In the genomic region with DNA sequence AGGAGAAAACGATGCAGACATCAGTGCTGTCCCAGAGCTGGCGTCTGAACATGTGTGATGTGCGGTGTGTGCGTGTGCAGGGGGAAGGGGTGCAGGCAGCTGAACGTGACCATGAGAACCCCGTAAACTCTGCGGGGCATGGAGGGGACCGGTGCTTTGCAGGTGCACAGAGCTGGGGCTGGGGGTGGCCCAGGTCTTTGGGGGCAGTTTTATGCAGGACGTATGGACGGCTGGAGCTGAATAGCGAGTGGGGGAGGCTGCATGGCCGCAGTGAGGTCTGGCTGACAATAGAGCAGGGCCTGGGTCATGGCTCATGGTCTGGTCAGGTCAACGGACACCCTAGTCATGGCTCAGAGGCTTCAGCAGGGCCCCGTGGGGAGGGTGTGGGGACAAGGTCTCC, we compare ENCODE assay signal across 21 cellular contexts. TPM values are rescaled to one million over a fixed set of nuclear protein-coding genes. Genes with fewer than 3 reads are reported as not detected.
DNase-seq lines count a peak whose midpoint lies in the region; ATAC-seq, FAIRE-seq and TF ChIP-seq lines count a peak whose summit lies in the region.
"Had no signal": no experiment of that assay in that cellular context is flagged by ENCODE, and none has a peak within 500 bp of the region (broad histone marks: within the 10 kb centered on the region; RNA-seq: fewer than 3 reads in every experiment).

No MANE protein-coding gene starts in this region.

- CTCF ChIA-PET in GM12878 (lab: Yijun Ruan, JAX): interaction anchor here (2.4 to 3.6 kb wide), 2 partner anchors 9 to 122 kb away, joined by 8 to 21 read pairs; no protein-coding TSS in a partner anchor

- peaks cover 27% of the 10 kb centered on the region for H3K79me2 ChIP-seq in GM12878 (ENCODE audit: control insufficient read depth, insufficient read depth, low read length)

- TF ChIP-seq RAD21 in GM12878 (IDR thresholded peaks at IDR 0.05; ENCODE audit: insufficient read depth, low read depth, low read length): no peak

- 61% methylated on average over 11 of the region's 14 CpGs for WGBS in GM12878 (ENCODE audit: insufficient coverage, insufficient replicate concordance, low lambda C conversion rate, missing lambda C conversion rate)

- no peaks in the 10 kb centered on the region for H3K27me3 ChIP-seq in BLaER1 treated with 17β-estradiol and CSF1 and Interleukin-3, amounts not matched to agents 10 nM and 100 nM
- no peaks in the 10 kb centered on the region for H3K27me3 ChIP-seq in GM12878 (replicated peaks in 1 of 2; ENCODE audit: control insufficient read depth in 2 of 2, insufficient read depth in 2 of 2, low read length in 1 of 2)
- H3K27me3 ChIP-seq: ovary, right lobe of liver had no signal

- FAIRE-seq in GM12878 (lab: Jason Lieb, UNC): no peak

- no peaks in the 10 kb centered on the region for H3K9me3 ChIP-seq in BLaER1 treated with 17β-estradiol and CSF1 and Interleukin-3, amounts not matched to agents 10 nM and 100 nM (replicated peaks in 1 of 11)
- H3K9me3 ChIP-seq in GM12878 (replicated peaks; ENCODE audit: control insufficient read depth, insufficient read depth, low read length): no peaks in the 10 kb centered on the region
- H3K9me3 ChIP-seq: esophagus muscularis mucosa, gastrocnemius medialis, ovary, right lobe of liver, thoracic aorta had no signal

- no peaks in the 10 kb centered on the region for H3K36me3 ChIP-seq in BLaER1 treated with 17β-estradiol and CSF1 and Interleukin-3, amounts not matched to agents 10 nM and 100 nM
- peaks cover 3 to 4% of the 10 kb centered on the region in 2 experiments; a peak in 3 of 4 replicates for H3K36me3 ChIP-seq in GM12878 (ENCODE audit: control insufficient read depth in 2 of 2, insufficient read depth in 2 of 2, low read length in 1 of 2)
- H3K36me3 ChIP-seq: esophagus muscularis mucosa, gastrocnemius medialis, ovary, right lobe of liver, thoracic aorta had no signal

- RAD21 ChIA-PET in GM12878 (lab: Charles Lee; ENCODE audit: unreplicated experiment): interaction anchor here (0.8 to 1.5 kb wide), 3 partner anchors 47 to 123 kb away, joined by 3 to 6 read pairs (median 3); no protein-coding TSS in a partner anchor

- H3K4me3 ChIP-seq in BLaER1 treated with 17β-estradiol and CSF1 and Interleukin-3, amounts not matched to agents 10 nM and 100 nM: no peak overlapping the region
- no peak overlapping the region for H3K4me3 ChIP-seq in GM12878
- H3K4me3 ChIP-seq: esophagus muscularis mucosa, gastrocnemius medialis, ovary, right lobe of liver, thoracic aorta had no signal

- no peak overlapping the region for H3K27ac ChIP-seq in BLaER1 treated with 17β-estradiol and CSF1 and Interleukin-3, amounts not matched to agents 10 nM and 100 nM
- 0 out of 2 replicates have a peak overlapping the region, but pooled peaks have one; percentile 54 for H3K27ac ChIP-seq in GM12878 (ENCODE audit: control insufficient read depth, insufficient read depth)
- H3K27ac ChIP-seq: esophagus muscularis mucosa, gastrocnemius medialis, ovary, right lobe of liver, thoracic aorta had no signal

- POLR2A ChIA-PET in GM12878 (lab: Charles Lee): interaction anchor here (1.7 kb wide), 1 partner anchor 15 kb away, joined by 4 read pairs; no protein-coding TSS in a partner anchor

- no TSS peak for BruUV-seq in GM12878 (replicated peaks; lab: Mats Ljungman, UMichigan)

- peaks cover 38 to 53% (median 47%) of the 10 kb centered on the region in 10 experiments for H3K4me1 ChIP-seq in BLaER1 treated with 17β-estradiol and CSF1 and Interleukin-3, amounts not matched to agents 10 nM and 100 nM
- H3K4me1 ChIP-seq in GM12878 (ENCODE audit: control insufficient read depth, insufficient read depth, low read length): peaks cover 23% of the 10 kb centered on the region

- DNase-seq in GM12878 (ENCODE audit: low read depth, low spot score) (no peak), posterior vena cava (ENCODE audit: low spot score) (peak; percentile 59), COLO829 (ENCODE audit: low spot score) (no peak), NCI-H345 (lab: John Stamatoyannopoulos, UW) (no peak), GM20000 (ENCODE audit: low spot score) (no peak)
- DNase-seq: activated CD4-positive, alpha-beta memory T cell treated with anti-CD3 and anti-CD28 coated beads, Interleukin-2, amount 10 ng/mL, durations not matched to agents 7 days and 5 days; activated T-cell treated with anti-CD3 and anti-CD28 coated beads, Interleukin-2, amount 50 U/mL, for 1 hour; CD8-positive, alpha-beta T cell; effector memory CD4-positive, alpha-beta T cell; gastrocnemius medialis; GF-D8; NCI-H1436 treated with DMSO at 0.1 percent for 48 hours; NCI-H2171 treated with DMSO at 0.1 percent for 48 hours; NCI-H748 treated with DMSO at 0.1 percent for 48 hours; ovary had no signal

- TF ChIP-seq POLR2A in GM18526 (IDR thresholded peaks at IDR 0.05; ENCODE audit: extremely low read depth, insufficient read length) (peak; percentile 28), GM12878 (IDR thresholded peaks at IDR 0.05; ENCODE audit: low read depth, low read length) (peak; percentile 56)

- no peak for ATAC-seq in GM12878
- ATAC-seq: activated naive CD4-positive, alpha-beta T cell treated with anti-CD3 and anti-CD28 coated beads, Interleukin-2, amount 50 U/mL, for 72 hours; CD8-positive, alpha-beta T cell; gastrocnemius medialis; right lobe of liver had no signal

- SMC1A ChIA-PET in GM12878 (lab: Charles Lee; ENCODE audit: uncharacterized antibody, unreplicated experiment): interaction anchor here (1.2 to 1.8 kb wide), 2 partner anchors 15 to 121 kb away, joined by 3 to 5 read pairs; no protein-coding TSS in a partner anchor

- intact Hi-C loops in GM12878 (cut with micrococcal nuclease; ENCODE audit: unreplicated experiment): no loop called here
- intact Hi-C loops in posterior vena cava (cut with DNase I): loop anchor here in 1 of 2 donors (5.0 kb wide), 1 partner anchor 117 kb away; a partner anchor contains a TSS

- no peak overlapping the region for H2AFZ ChIP-seq in GM12878 (ENCODE audit: control insufficient read depth, low read depth, low read length)

- TF ChIP-seq EP300 in GM12878 (IDR thresholded peaks at IDR 0.05; ENCODE audit: borderline replicate concordance in 1 of 2, control insufficient read depth in 1 of 2, low read depth in 2 of 2, low read length in 2 of 2): no peak

- TF ChIP-seq CTCF in GM12878 (IDR thresholded peaks at IDR 0.05 in 2 of 3, conservative IDR thresholded peaks at IDR 0.05 in 1 of 3; ENCODE audit: control insufficient read depth in 2 of 3, extremely low read depth in 1 of 3, insufficient read depth in 1 of 3, low read depth in 3 of 3, low read length in 3 of 3) (no peak), GM20000 (IDR thresholded peaks at IDR 0.05; ENCODE audit: extremely low read depth, missing control alignments) (no peak)

- in situ Hi-C loops in GM12878 (cut with MboI): loop anchor here (5.0 kb wide), 1 partner anchor 122 kb away; no protein-coding TSS in a partner anchor

- peak overlapping the region in 10 of 11 experiments; percentile 55 to 100 (median 100); a peak in 18 of 22 replicates for H3K4me2 ChIP-seq in BLaER1 treated with 17β-estradiol and CSF1 and Interleukin-3, amounts not matched to agents 10 nM and 100 nM
- H3K4me2 ChIP-seq in GM12878 (ENCODE audit: control insufficient read depth, insufficient read depth): no peak overlapping the region

- H4K20me1 ChIP-seq in BLaER1 treated with 17β-estradiol and CSF1 and Interleukin-3, amounts not matched to agents 10 nM and 100 nM: peaks cover 0 to 12% (median 10%) of the 10 kb centered on the region in 11 experiments; a peak in 11 of 22 replicates
- no peaks in the 10 kb centered on the region for H4K20me1 ChIP-seq in GM12878 (ENCODE audit: control insufficient read depth, insufficient read depth)

- H3K9ac ChIP-seq in BLaER1 treated with 17β-estradiol and CSF1 and Interleukin-3, amounts not matched to agents 10 nM and 100 nM: no peak overlapping the region
- no peak overlapping the region for H3K9ac ChIP-seq in GM12878 (ENCODE audit: control insufficient read depth, insufficient read depth, low read length)

TF ChIP-seq in GM12878, 131 proteins besides CTCF, POLR2A, EP300 and RAD21 (continues in another document):
- TF ChIP-seq RCOR1 (conservative IDR thresholded peaks at IDR 0.05; ENCODE audit: low read depth, low read length) (no peak), TCF7 (IDR thresholded peaks at IDR 0.05; ENCODE audit: borderline replicate concordance) (no peak), SREBF1 (IDR thresholded peaks at IDR 0.05; ENCODE audit: low read length) (no peak), HDAC6 (IDR thresholded peaks at IDR 0.05; ENCODE audit: unreplicated experiment) (no peak), EED (IDR thresholded peaks at IDR 0.05; ENCODE audit: low read depth) (no peak), NFXL1 (IDR thresholded peaks at IDR 0.05; ENCODE audit: borderline replicate concordance) (no peak), NR2F1 (conservative IDR thresholded peaks at IDR 0.05) (no peak)
- TF ChIP-seq, protein P1, sequence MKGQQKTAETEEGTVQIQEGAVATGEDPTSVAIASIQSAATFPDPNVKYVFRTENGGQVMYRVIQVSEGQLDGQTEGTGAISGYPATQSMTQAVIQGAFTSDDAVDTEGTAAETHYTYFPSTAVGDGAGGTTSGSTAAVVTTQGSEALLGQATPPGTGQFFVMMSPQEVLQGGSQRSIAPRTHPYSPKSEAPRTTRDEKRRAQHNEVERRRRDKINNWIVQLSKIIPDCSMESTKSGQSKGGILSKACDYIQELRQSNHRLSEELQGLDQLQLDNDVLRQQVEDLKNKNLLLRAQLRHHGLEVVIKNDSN (IDR thresholded peaks at IDR 0.05; ENCODE audit: borderline replicate concordance, extremely low read length, insufficient read depth, low read depth, low read length): no peak

RNA-seq across cellular contexts. Expression of a gene that starts 3.3 kb away (rescaled TPM):
- 139 and 145 TPM in 2 replicates for total RNA-seq in GM12878 (2013; cell fraction: nucleolus; rRNA removed)
- total RNA-seq in GM12878 (2014; rRNA removed) (28.6 and 32.5 TPM in 2 replicates), GM12878 (2014; rRNA removed; fragmentation: Illumina TruSeq; extraction: Trizol) (22.4 and 25.4 TPM in 2 replicates), GM12878 (2021) (48.9 and 50.3 TPM in 2 replicates), posterior vena cava (10 to 100 TPM; 52.6 to 54.2 TPM)
- 26.9 TPM for polyA plus RNA-seq in GM12878 (2011; ENCODE audit: low read depth)
- polyA plus RNA-seq in GM12878 (2011; rRNA removed) (16.4 and 22.6 TPM in 2 replicates), GM12878 (2014; fragmentation: Illumina TruSeq; extraction: Trizol) (18.5 and 24.8 TPM in 2 replicates), GM12878 (2014; fragmentation: Nextera tagmentation; extraction: Ambion mirVana) (1 to 10 TPM; 1.6 to 7.2 TPM), GM12878 (2014; rRNA removed) (30.5 and 33.2 TPM in 2 replicates), GM12878 (2016; fragmentation: Nextera tagmentation; extraction: Ambion mirVana) (10 to 100 TPM; 52.7 to 53.0 TPM)
- polyA plus RNA-seq in GM12878 (2011; cell fraction: cytosol; rRNA removed): 24.5 and 26.9 TPM in 2 replicates
- polyA plus RNA-seq in GM12878 (2011; cell fraction: nucleus; rRNA removed): 77.4 and 98.6 TPM in 2 replicates
- polyA plus RNA-seq in GM12878 (2012): 40.4 and 47.5 TPM in 2 replicates
- 26.3 and 28.8 TPM in 2 replicates for polyA minus RNA-seq in GM12878 (2011; rRNA and poly(A)+ RNA removed)
- polyA minus RNA-seq in GM12878 (2011; cell fraction: cytosol; rRNA and poly(A)+ RNA removed): 10.8 and 14.6 TPM in 2 replicates
- polyA minus RNA-seq in GM12878 (2011; cell fraction: nucleus; rRNA and poly(A)+ RNA removed): 21.5 and 30.1 TPM in 2 replicates
